Comparison of ENCODE assay signal across 17 cellular contexts in genomic region chr5:66671305-66671704, GRCh38.
DNase-seq lines count a peak whose midpoint lies in the region; ATAC-seq lines count a peak whose summit lies in the region.
"Had no signal": no experiment of that assay in that cellular context is flagged by ENCODE, and none has a peak within 500 bp of the region (broad histone marks: within the 10 kb centered on the region; RNA-seq: fewer than 3 reads in every experiment).

No MANE protein-coding gene starts in this region.

- H3K4me1 Mint-ChIP-seq in stimulated activated effector memory CD8-positive, alpha-beta T cell treated with anti-CD3 and anti-CD28 coated beads, Interleukin-12 subunit alpha, Interleukin-12 subunit beta, amount 100 ng/mL, for 72 hours: no peaks in the 10 kb centered on the region
- H3K4me1 Mint-ChIP-seq: CD4-positive, CD25-positive, alpha-beta regulatory T cell; CD8-positive, alpha-beta memory T cell had no signal

- H3K27ac Mint-ChIP-seq in stimulated activated effector memory CD8-positive, alpha-beta T cell treated with anti-CD3 and anti-CD28 coated beads, Interleukin-12 subunit alpha, Interleukin-12 subunit beta, amount 100 ng/mL, for 72 hours: no peak overlapping the region
- H3K27ac Mint-ChIP-seq: CD4-positive, CD25-positive, alpha-beta regulatory T cell; CD8-positive, alpha-beta memory T cell; H9 had no signal

- ATAC-seq in left lobe of liver: peak; percentile 67
- no peak for ATAC-seq in stimulated activated effector memory CD8-positive, alpha-beta T cell treated with anti-CD3 and anti-CD28 coated beads, Interleukin-12 subunit alpha, Interleukin-12 subunit beta, amount 100 ng/mL, for 72 hours
- ATAC-seq: K562 had no signal

- no peaks in the 10 kb centered on the region for H3K36me3 Mint-ChIP-seq in stimulated activated effector memory CD8-positive, alpha-beta T cell treated with anti-CD3 and anti-CD28 coated beads, Interleukin-12 subunit alpha, Interleukin-12 subunit beta, amount 100 ng/mL, for 72 hours
- H3K36me3 Mint-ChIP-seq: CD4-positive, CD25-positive, alpha-beta regulatory T cell; CD8-positive, alpha-beta memory T cell had no signal

- H3K4me3 Mint-ChIP-seq in stimulated activated effector memory CD8-positive, alpha-beta T cell treated with anti-CD3 and anti-CD28 coated beads, Interleukin-12 subunit alpha, Interleukin-12 subunit beta, amount 100 ng/mL, for 72 hours: no peak overlapping the region
- H3K4me3 Mint-ChIP-seq: CD4-positive, CD25-positive, alpha-beta regulatory T cell; CD8-positive, alpha-beta memory T cell; H9 had no signal

- DNase-seq in DMS79 treated with DMSO at 0.1 percent for 48 hours (lab: John Stamatoyannopoulos, UW) (peak; percentile 75), NCI-H69 (lab: John Stamatoyannopoulos, UW) (peak; percentile 85), left lobe of liver (ENCODE audit: low spot score) (no peak), renal cortical epithelial cell (ENCODE audit: low read depth) (peak; percentile 81), NCI-H82 treated with DMSO at 0.1 percent for 48 hours (lab: John Stamatoyannopoulos, UW; ENCODE audit: unreplicated experiment) (no peak), COLO829 (ENCODE audit: low spot score) (no peak)
- DNase-seq in stimulated activated effector memory CD8-positive, alpha-beta T cell treated with anti-CD3 and anti-CD28 coated beads, Interleukin-12 subunit alpha, Interleukin-12 subunit beta, amount 100 ng/mL, for 72 hours (ENCODE audit: low spot score in 2 of 2): no peak
- DNase-seq: ACHN; BE2C; C1 segment of cervical spinal cord; Caco-2; CD4-positive, CD25-positive, alpha-beta regulatory T cell; CD8-positive, alpha-beta memory T cell; GF-D8; H9; IMR-90 had no signal

- no peaks in the 10 kb centered on the region for H3K9me3 Mint-ChIP-seq in stimulated activated effector memory CD8-positive, alpha-beta T cell treated with anti-CD3 and anti-CD28 coated beads, Interleukin-12 subunit alpha, Interleukin-12 subunit beta, amount 100 ng/mL, for 72 hours
- H3K9me3 Mint-ChIP-seq: CD4-positive, CD25-positive, alpha-beta regulatory T cell; CD8-positive, alpha-beta memory T cell; H9 had no signal

Comparison
In these comparisons a context has a peak if more than half of its experiments do, and no peak if none do; other contexts are left out.
1. DNase-seq: peak in DMS79 treated with DMSO at 0.1 percent for 48 hours (single experiment), NCI-H69 (single experiment) and renal cortical epithelial cell (single experiment); none in left lobe of liver (single experiment), NCI-H82 treated with DMSO at 0.1 percent for 48 hours (single experiment), COLO829 (single experiment) and stimulated activated effector memory CD8-positive, alpha-beta T cell treated with anti-CD3 and anti-CD28 coated beads, Interleukin-12 subunit alpha, Interleukin-12 subunit beta, amount 100 ng/mL, for 72 hours (0 of 2).